In the genomic region with DNA sequence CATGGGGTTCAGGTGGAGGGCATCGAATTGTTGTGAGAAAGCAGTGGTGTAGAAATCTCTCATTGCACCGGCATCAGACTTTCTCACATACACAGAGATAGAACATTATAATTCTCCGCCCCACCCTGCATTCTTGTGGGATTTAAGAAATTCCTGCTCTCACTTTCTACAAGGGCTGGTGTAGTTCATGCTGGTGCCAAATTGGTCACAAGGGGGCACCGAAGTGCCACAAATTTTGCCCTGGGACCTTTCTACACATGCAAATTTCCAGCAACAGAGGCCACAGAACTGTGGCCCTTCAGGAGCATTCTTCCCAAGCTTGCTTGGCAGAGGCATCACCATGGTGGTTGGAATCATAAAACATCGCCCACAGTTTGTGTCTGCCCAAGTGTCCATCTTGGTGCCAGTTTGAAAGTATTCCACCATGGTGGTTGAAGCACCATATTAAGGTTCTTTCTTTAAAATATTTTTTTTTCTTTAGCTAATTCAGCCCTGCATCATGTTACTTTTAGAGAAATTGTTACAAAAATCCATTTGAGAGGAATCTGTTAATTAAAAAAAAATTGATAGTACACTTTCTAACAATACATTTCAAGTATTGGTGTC, we compare ENCODE assay signal across 9 cellular contexts.
A peak's percentile ranks its signal among the peaks of the same experiment; 100 is the strongest.
DNase-seq lines count a peak whose midpoint lies in the region; FAIRE-seq and TF ChIP-seq lines count a peak whose summit lies in the region.
"Had no signal": no experiment of that assay in that cellular context is flagged by ENCODE, and none has a peak within 500 bp of the region (broad histone marks: within the 10 kb centered on the region; RNA-seq: fewer than 3 reads in every experiment).

No MANE protein-coding gene starts in this region.

- H3F3A ChIP-seq in Loucy (ENCODE audit: low read depth): peaks cover 21% of the 10 kb centered on the region; the same call in 1 of the 2 replicates

- peak overlapping the region; percentile 21 for H3K4me2 ChIP-seq in Loucy (ENCODE audit: low read depth, low read length, poor library complexity, severe bottlenecking)

- H3K27ac ChIP-seq in esophagus muscularis mucosa (replicated peaks in 1 of 4): no peak overlapping the region

- H3K36me3 ChIP-seq in Loucy (ENCODE audit: insufficient read depth, low read length): no peaks in the 10 kb centered on the region
- H3K36me3 ChIP-seq in esophagus muscularis mucosa: no peaks in the 10 kb centered on the region

- no peaks in the 10 kb centered on the region for H4K20me1 ChIP-seq in Loucy (ENCODE audit: insufficient read depth, low read length, poor library complexity, severe bottlenecking)

- TF ChIP-seq POLR2A in H54 (IDR thresholded peaks at IDR 0.05; ENCODE audit: low read depth, low read length): no peak
- TF ChIP-seq POLR2A in esophagus muscularis mucosa (IDR thresholded peaks at IDR 0.05; ENCODE audit: low read depth): no peak

- no peaks in the 10 kb centered on the region for H3K9me3 ChIP-seq in Loucy (ENCODE audit: insufficient read depth, low read depth, low read length)
- H3K9me3 ChIP-seq in esophagus muscularis mucosa: no peaks in the 10 kb centered on the region

- TF ChIP-seq CTCF in Loucy (conservative IDR thresholded peaks at IDR 0.05; ENCODE audit: low read length): peak; percentile 87
- peak; percentile 35 to 60 (median 50) for TF ChIP-seq CTCF in esophagus muscularis mucosa (IDR thresholded peaks at IDR 0.05)

- H3K4me1 ChIP-seq in Loucy (ENCODE audit: insufficient read depth, low read length, poor library complexity, severe bottlenecking) (peaks cover 95% of the 10 kb centered on the region), esophagus muscularis mucosa (no peaks in the 10 kb centered on the region)

- WGBS in esophagus muscularis mucosa: 22% methylated on average over 5 of the region's 5 CpGs

- peaks cover 4% of the 10 kb centered on the region; the same call in 1 of the 2 replicates for H3K79me2 ChIP-seq in Loucy (ENCODE audit: insufficient read depth, low read length)

- no peak for TF ChIP-seq EP300 in esophagus muscularis mucosa (IDR thresholded peaks at IDR 0.05)

- peak; percentile 89 for FAIRE-seq in H54 (lab: Jason Lieb, UNC)

- H3K9me2 ChIP-seq in Loucy (replicated peaks; ENCODE audit: low read depth, low read length): no peaks in the 10 kb centered on the region

- peak; percentile 31 for DNase-seq in stimulated activated CD4-positive, alpha-beta T cell treated with anti-CD3 and anti-CD28 coated beads, Interleukin-15, amount 100 ng/mL, for 24 hours
- DNase-seq in stimulated activated CD4-positive, alpha-beta T cell treated with anti-CD3 and anti-CD28 coated beads, Interleukin-12 subunit alpha, Interleukin-12 subunit beta, amount 100 ng/mL, for 4 hours: no peak
- peak; percentile 7 for DNase-seq in H54 (ENCODE audit: insufficient read length, low spot score)
- DNase-seq in SKM-1 treated with dmso at 0.1 percent for 144 hours (lab: John Stamatoyannopoulos, UW; ENCODE audit: unreplicated experiment): peak; percentile 31
- DNase-seq in esophagus muscularis mucosa (ENCODE audit: extremely low spot score): no peak
- DNase-seq in non-pigmented ciliary epithelial cell (ENCODE audit: low read depth): peak; percentile 53
- DNase-seq in stimulated activated naive CD4-positive, alpha-beta T cell (lab: John Stamatoyannopoulos, UW): no peak
- DNase-seq: natural killer cell had no signal

- intact Hi-C loops in esophagus muscularis mucosa (cut with DNase I): loop anchor here (10.0 kb wide), 1 partner anchor 1823 kb away; no protein-coding TSS in a partner anchor

- H3K4me3 ChIP-seq in Loucy (ENCODE audit: low read length, poor library complexity, severe bottlenecking) (no peak overlapping the region), esophagus muscularis mucosa (no peak overlapping the region)

- H3K27me3 ChIP-seq in Loucy (ENCODE audit: insufficient read depth, low read length, poor library complexity, severe bottlenecking) (no peaks in the 10 kb centered on the region), esophagus muscularis mucosa (no peaks in the 10 kb centered on the region)

- no peak overlapping the region for H2AFZ ChIP-seq in Loucy (ENCODE audit: low read length)

- H3K9ac ChIP-seq in Loucy (ENCODE audit: low read depth, low read length, poor library complexity, severe bottlenecking): peak overlapping the region; percentile 76

Comparison
In these comparisons a context has a peak if more than half of its experiments do, and no peak if none do; other contexts are left out.
1. DNase-seq: peak in stimulated activated CD4-positive, alpha-beta T cell treated with anti-CD3 and anti-CD28 coated beads, Interleukin-15, amount 100 ng/mL, for 24 hours (single experiment), H54 (single experiment), SKM-1 treated with dmso at 0.1 percent for 144 hours (single experiment) and non-pigmented ciliary epithelial cell (single experiment); none in stimulated activated CD4-positive, alpha-beta T cell treated with anti-CD3 and anti-CD28 coated beads, Interleukin-12 subunit alpha, Interleukin-12 subunit beta, amount 100 ng/mL, for 4 hours (single experiment), esophagus muscularis mucosa (single experiment) and stimulated activated naive CD4-positive, alpha-beta T cell (0 of 6).